In genomic region chr3:34285465-34286188, GRCh38 we compare ENCODE assay signal across 17 cellular contexts.
DNase-seq lines count a peak whose midpoint lies in the region; ATAC-seq and TF ChIP-seq lines count a peak whose summit lies in the region.
"Had no signal": no experiment of that assay in that cellular context is flagged by ENCODE, and none has a peak within 500 bp of the region (broad histone marks: within the 10 kb centered on the region; RNA-seq: fewer than 3 reads in every experiment).

No MANE protein-coding gene starts in this region.

- TF ChIP-seq CTCF in left ventricle myocardium inferior (IDR thresholded peaks at IDR 0.05; ENCODE audit: borderline replicate concordance) (no peak), dorsolateral prefrontal cortex (IDR thresholded peaks at IDR 0.05 in 54 of 56, conservative IDR thresholded peaks at IDR 0.05 in 2 of 56; ENCODE audit: low read depth in 1 of 56, partially characterized antibody in 56 of 56) (no peak)

- no peak overlapping the region for H3K9ac ChIP-seq in SK-N-MC (ENCODE audit: insufficient read length)

- intact Hi-C loops in left ventricle myocardium inferior (cut with micrococcal nuclease) (no loop called here), dorsolateral prefrontal cortex (cut with DNase I) (no loop called here)

- H3K4me3 ChIP-seq in SK-N-MC (no peak overlapping the region), left ventricle myocardium inferior (no peak overlapping the region), dorsolateral prefrontal cortex (no peak overlapping the region)
- H3K4me3 ChIP-seq: K562 had no signal

- DNase-seq in ELF-1 (ENCODE audit: low read depth, low spot score) (peak; percentile 31), SK-N-MC (ENCODE audit: low read depth, low spot score) (no peak), left ventricle myocardium inferior (no peak), dorsolateral prefrontal cortex (no peak), DMS53 treated with DMSO at 0.1 percent for 48 hours (lab: John Stamatoyannopoulos, UW; ENCODE audit: unreplicated experiment) (no peak)
- DNase-seq in effector CD4-positive, alpha-beta T cell: no peak
- DNase-seq: CD8-positive, alpha-beta memory T cell; DMS 273 treated with DMSO at 0.1 percent for 48 hours; NCI-H1092; NCI-H2029; NCI-H226; NCI-H748 treated with DMSO at 0.1 percent for 48 hours had no signal

- H3K4me1 ChIP-seq in left ventricle myocardium inferior: peaks cover 12% of the 10 kb centered on the region

- H3K27ac ChIP-seq in SK-N-MC (0 out of 2 replicates have a peak overlapping the region, but pooled peaks have one; percentile 19), left ventricle myocardium inferior (replicated peaks) (peak overlapping the region; percentile 38), dorsolateral prefrontal cortex (peak overlapping the region in 5 of 59 donors; percentile 8 to 41 (median 14))
- H3K27ac ChIP-seq: HL-60 had no signal

- ATAC-seq in GM18868 (IDR thresholded peaks at IDR 0.05; ENCODE audit: unreplicated experiment) (peak; percentile 64), GM18498 (IDR thresholded peaks at IDR 0.05; ENCODE audit: unreplicated experiment) (no peak)
- ATAC-seq: SK-N-SH treated with all-trans-retinoic acid at 6 μM for 48 hours had no signal

- H3K9me3 ChIP-seq in SK-N-MC (ENCODE audit: low read depth, low read length) (no peaks in the 10 kb centered on the region), left ventricle myocardium inferior (replicated peaks) (no peaks in the 10 kb centered on the region)

- H3K27me3 ChIP-seq in left ventricle myocardium inferior (ENCODE audit: low read depth): no peaks in the 10 kb centered on the region
- H3K27me3 ChIP-seq in dorsolateral prefrontal cortex: no peaks in the 10 kb centered on the region

- H3K36me3 ChIP-seq in SK-N-MC (ENCODE audit: insufficient read depth, low read length): no peaks in the 10 kb centered on the region
- H3K36me3 ChIP-seq in left ventricle myocardium inferior: no peaks in the 10 kb centered on the region
